8 cellular contexts compared by ENCODE assay signal in the genomic region with DNA sequence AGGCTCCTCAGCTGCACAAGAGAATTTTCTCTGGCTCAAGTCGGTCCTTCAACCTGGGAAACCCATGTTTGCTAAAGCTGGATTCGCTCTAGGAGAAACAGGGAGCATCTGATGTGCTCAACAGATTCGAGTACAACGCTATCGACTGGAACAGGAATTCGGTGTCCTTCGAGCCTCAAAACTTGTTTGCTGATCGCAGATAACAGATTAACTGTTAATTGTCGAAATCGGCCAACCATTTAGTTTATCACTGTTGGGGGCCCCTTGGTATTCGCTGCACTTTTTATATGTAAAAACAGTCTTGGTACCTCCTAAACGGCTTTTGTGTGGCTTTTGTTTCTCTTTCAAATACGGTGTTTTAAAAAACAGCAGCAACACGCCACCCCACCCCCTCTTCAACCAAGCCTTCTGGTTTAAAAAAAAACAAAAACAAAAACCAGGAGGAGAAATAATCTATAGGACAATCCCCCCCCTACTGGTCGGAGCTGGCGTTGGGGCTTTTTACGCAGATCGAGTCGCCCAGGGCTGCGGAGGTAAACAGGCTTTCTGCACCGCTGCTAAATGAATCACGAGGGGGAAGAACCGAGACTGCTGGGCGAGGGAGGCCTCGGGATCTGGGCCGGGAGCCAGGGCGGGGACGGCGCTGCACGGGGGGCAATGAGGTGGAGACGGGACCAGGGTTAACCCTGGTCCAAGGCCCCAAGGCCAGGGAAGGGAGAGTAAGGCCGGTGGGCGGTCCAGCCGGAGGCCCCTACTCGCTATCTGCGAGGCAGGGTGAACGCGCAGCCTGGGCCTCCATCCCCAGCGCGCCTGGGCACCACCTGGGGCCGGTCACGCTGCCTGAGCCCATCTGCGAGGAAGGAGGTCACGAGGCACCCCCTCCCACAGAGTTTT.
DNase-seq lines count a peak whose midpoint lies in the region; ATAC-seq lines count a peak whose summit lies in the region.

No MANE protein-coding gene starts in this region.

- DNase-seq in DMS 273 (lab: John Stamatoyannopoulos, UW; ENCODE audit: unreplicated experiment) = peak; percentile 86
- peak; percentile 20 for DNase-seq in NCI-H1048 (lab: John Stamatoyannopoulos, UW)
- peak in 4 of 5 experiments; percentile 63 to 92 (median 67) for DNase-seq in T-helper 2 cell
- DNase-seq in amniotic epithelial cell (ENCODE audit: low read depth) = peak; percentile 86
- DNase-seq in left kidney (ENCODE audit: low read depth, low spot score) = peak; percentile 91
- DNase-seq in stimulated activated CD8-positive, alpha-beta memory T cell treated with anti-CD3 and anti-CD28 coated beads, Interleukin-2, amount 100 ng/mL, for 1 hour (ENCODE audit: low read depth in 2 of 2) = peak; percentile 53 to 58
- no peak for DNase-seq in NK-92 treated with Interleukin-12 subunit alpha and Interleukin-12 subunit beta, amount 100 ng/mL, for 24 hours (lab: John Stamatoyannopoulos, UW)

- ATAC-seq in GM21723 (IDR thresholded peaks at IDR 0.05; ENCODE audit: unreplicated experiment) = peak; percentile 55
